ENCODE assay signal across 11 cellular contexts in the genomic region with DNA sequence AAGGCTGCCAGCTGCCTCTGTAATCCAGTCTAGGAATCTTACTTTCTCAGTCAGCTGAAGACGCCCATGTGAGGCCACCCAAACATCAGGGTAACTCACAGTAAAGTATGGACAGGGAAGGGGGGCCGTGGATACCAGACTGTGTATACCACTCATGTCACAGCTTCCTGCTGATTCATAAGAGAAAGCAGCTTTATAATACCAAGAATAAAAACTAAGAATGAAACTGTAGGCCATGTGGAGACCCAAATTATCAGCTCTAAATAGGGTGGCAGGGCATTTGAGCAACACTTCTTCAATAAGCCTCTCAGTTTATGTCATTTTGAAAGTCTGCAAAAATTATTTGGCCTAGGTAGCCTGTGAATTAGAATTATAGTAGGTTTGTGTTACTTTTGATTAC.
A peak's percentile ranks its signal among the peaks of the same experiment; 100 is the strongest.
DNase-seq lines count a peak whose midpoint lies in the region; ATAC-seq and TF ChIP-seq lines count a peak whose summit lies in the region.
"Had no signal": no experiment of that assay in that cellular context is flagged by ENCODE, and none has a peak within 500 bp of the region (broad histone marks: within the 10 kb centered on the region; RNA-seq: fewer than 3 reads in every experiment).

No MANE protein-coding gene starts in this region.

- no peaks in the 10 kb centered on the region for H3K9me3 ChIP-seq in effector memory CD4-positive, alpha-beta T cell (ENCODE audit: control insufficient read depth, low read length)
- H3K9me3 ChIP-seq in CD8-positive, alpha-beta T cell (ENCODE audit: low read length): no peaks in the 10 kb centered on the region
- H3K9me3 ChIP-seq: thoracic aorta had no signal

- TF ChIP-seq CTCF in GM12865 (IDR thresholded peaks at IDR 0.05; ENCODE audit: insufficient read depth, low read depth, low read length, missing control alignments): no peak
- TF ChIP-seq CTCF in CD8-positive, alpha-beta T cell (IDR thresholded peaks at IDR 0.05): no peak
- TF ChIP-seq CTCF in HFFc6 (IDR thresholded peaks at IDR 0.05): no peak

- CTCF ChIA-PET in CD8-positive, alpha-beta T cell (lab: Charles Lee): no interaction called here

- H3K4me3 Mint-ChIP-seq in CD8-positive, alpha-beta T cell: no peak overlapping the region
- no peak overlapping the region for H3K4me3 Mint-ChIP-seq in HFFc6
- H3K4me3 Mint-ChIP-seq: CD14-positive monocyte; central memory CD8-positive, alpha-beta T cell had no signal

- H3K4me1 Mint-ChIP-seq in CD8-positive, alpha-beta T cell (ENCODE audit: low read depth): no peaks in the 10 kb centered on the region
- H3K4me1 Mint-ChIP-seq in HFFc6 (ENCODE audit: low read depth): no peaks in the 10 kb centered on the region
- H3K4me1 Mint-ChIP-seq: CD14-positive monocyte; central memory CD8-positive, alpha-beta T cell had no signal

- peak; percentile 97 for ATAC-seq in GM19025 (IDR thresholded peaks at IDR 0.05; ENCODE audit: low read depth, unreplicated experiment)
- peak; percentile 96 for ATAC-seq in HG02759 (IDR thresholded peaks at IDR 0.05; ENCODE audit: unreplicated experiment)
- peak; percentile 99 for ATAC-seq in HG03558 (IDR thresholded peaks at IDR 0.05; ENCODE audit: extremely low read depth, unreplicated experiment)
- ATAC-seq in CD8-positive, alpha-beta T cell: no peak

- no peaks in the 10 kb centered on the region for H3K36me3 Mint-ChIP-seq in CD8-positive, alpha-beta T cell
- H3K36me3 Mint-ChIP-seq in HFFc6 (ENCODE audit: low read depth): peaks cover 11% of the 10 kb centered on the region; the same call in 1 of the 2 replicates

- POLR2A ChIA-PET in CD8-positive, alpha-beta T cell (lab: Charles Lee): interaction anchor here (1.3 kb wide), 1 partner anchor 9 kb away, joined by 4 read pairs; no protein-coding TSS in a partner anchor

- H3K4me3 ChIP-seq in GM12865 (ENCODE audit: low read depth, low read length): no peak overlapping the region
- no peak overlapping the region for H3K4me3 ChIP-seq in effector memory CD4-positive, alpha-beta T cell (ENCODE audit: insufficient read depth, low read depth, low read length, poor library complexity, severe bottlenecking)
- H3K4me3 ChIP-seq in CD8-positive, alpha-beta T cell (ENCODE audit: low read depth, low read length): no peak overlapping the region
- H3K4me3 ChIP-seq: thoracic aorta had no signal

- no peaks in the 10 kb centered on the region for H3K9me3 Mint-ChIP-seq in CD8-positive, alpha-beta T cell
- H3K9me3 Mint-ChIP-seq in HFFc6: no peaks in the 10 kb centered on the region
- H3K9me3 Mint-ChIP-seq: CD14-positive monocyte; central memory CD8-positive, alpha-beta T cell had no signal

- DNase-seq in GM12865 (ENCODE audit: low read depth) (peak; percentile 88), caudate nucleus (lab: John Stamatoyannopoulos, UW) (no peak), HFFc6 (no peak)
- no peak for DNase-seq in effector memory CD4-positive, alpha-beta T cell
- DNase-seq in CD8-positive, alpha-beta T cell: no peak

- H3K27me3 Mint-ChIP-seq in CD8-positive, alpha-beta T cell (ENCODE audit: low read depth): no peaks in the 10 kb centered on the region
- peaks cover 4% of the 10 kb centered on the region; the same call in 1 of the 2 replicates for H3K27me3 Mint-ChIP-seq in HFFc6 (ENCODE audit: insufficient read depth)
- H3K27me3 Mint-ChIP-seq: central memory CD8-positive, alpha-beta T cell had no signal

- no peak overlapping the region for H3K27ac Mint-ChIP-seq in CD8-positive, alpha-beta T cell
- H3K27ac Mint-ChIP-seq in HFFc6: no peak overlapping the region

- no peaks in the 10 kb centered on the region for H3K27me3 ChIP-seq in effector memory CD4-positive, alpha-beta T cell (replicated peaks; ENCODE audit: control insufficient read depth, insufficient read depth, low read length, poor library complexity, severe bottlenecking)
- no peaks in the 10 kb centered on the region for H3K27me3 ChIP-seq in CD8-positive, alpha-beta T cell (ENCODE audit: insufficient read depth, low read length)

- no peaks in the 10 kb centered on the region for H3K36me3 ChIP-seq in effector memory CD4-positive, alpha-beta T cell (ENCODE audit: control insufficient read depth, insufficient read depth, low read length)
- no peaks in the 10 kb centered on the region for H3K36me3 ChIP-seq in CD8-positive, alpha-beta T cell (ENCODE audit: insufficient read depth, low read length)

- intact Hi-C loops in CD8-positive, alpha-beta T cell (cut with DNase I, micrococcal nuclease): no loop called here

- H3K27ac ChIP-seq in effector memory CD4-positive, alpha-beta T cell (ENCODE audit: insufficient read depth, low read length, poor library complexity, severe bottlenecking): no peak overlapping the region
- no peak overlapping the region for H3K27ac ChIP-seq in caudate nucleus (ENCODE audit: low read depth, low read length)
- H3K27ac ChIP-seq in CD8-positive, alpha-beta T cell (ENCODE audit: low read depth, low read length): no peak overlapping the region
- H3K27ac ChIP-seq: thoracic aorta had no signal

- no peaks in the 10 kb centered on the region for H3K4me1 ChIP-seq in effector memory CD4-positive, alpha-beta T cell (ENCODE audit: control insufficient read depth, insufficient read depth, low read length, poor library complexity, severe bottlenecking)
- H3K4me1 ChIP-seq in CD8-positive, alpha-beta T cell (ENCODE audit: insufficient read depth, low read length): no peaks in the 10 kb centered on the region
